ENCODE assay signal across 9 cellular contexts in genomic region chr1:159171254-159171687, GRCh38. TPM values are rescaled to one million over a fixed set of nuclear protein-coding genes. Genes with fewer than 3 reads are reported as not detected.
DNase-seq lines count a peak whose midpoint lies in the region.
"Had no signal": no experiment of that assay in that cellular context is flagged by ENCODE, and none has a peak within 500 bp of the region (broad histone marks: within the 10 kb centered on the region; RNA-seq: fewer than 3 reads in every experiment).

Gene CADM3 (plus strand): TSS chr1:159171615. CDS start chr1:159171766, 151 bp downstream.

- H3K4me3 ChIP-seq in HUES6 (ENCODE audit: low read depth, low read length), result peak within 1 kb of the TSS; percentile 97
- H3K4me3 ChIP-seq in iPS-18a (ENCODE audit: low read length), result peak within 1 kb of the TSS; percentile 90
- H3K4me3 ChIP-seq in skeletal muscle tissue (ENCODE audit: low read length in 3 of 3), result peak within 1 kb of the TSS; percentile 25 to 62 (median 43)

- peak in 53 of 58 donors; percentile 10 to 85 (median 59) for DNase-seq in anterior cingulate cortex (lab: John Stamatoyannopoulos, UW)
- DNase-seq in SKM-1 (lab: John Stamatoyannopoulos, UW; ENCODE audit: unreplicated experiment), result no peak
- no peak for DNase-seq in stimulated activated CD4-positive, alpha-beta T cell treated with anti-CD3 and anti-CD28 coated beads, Interleukin-15, amount 100 ng/mL, for 24 hours
- DNase-seq in central memory CD4-positive, alpha-beta T cell, result no peak
- DNase-seq in NOMO-1 treated with dmso at 0.1 percent for 144 hours (lab: John Stamatoyannopoulos, UW; ENCODE audit: unreplicated experiment), result no peak
- DNase-seq: naive thymus-derived CD8-positive, alpha-beta T cell had no signal

- no peak within 1 kb of the TSS for H3K9ac ChIP-seq in HUES6 (ENCODE audit: low read length)
- peak within 1 kb of the TSS; percentile 23 for H3K9ac ChIP-seq in iPS-18a (ENCODE audit: low read length)
- H3K9ac ChIP-seq in skeletal muscle tissue (ENCODE audit: low read depth in 1 of 3, low read length in 3 of 3), result no peak within 1 kb of the TSS

- H3K27me3 ChIP-seq in HUES6 (ENCODE audit: control insufficient read depth, insufficient read depth, low read length) (peaks cover 73% of the 10 kb centered on the region), iPS-18a (ENCODE audit: control insufficient read depth, insufficient read depth, low read length) (no peaks in the 10 kb centered on the region), skeletal muscle tissue (ENCODE audit: control insufficient read depth in 3 of 3, insufficient read depth in 3 of 3, low read length in 3 of 3) (peaks cover 29 to 43% (median 40%) of the 10 kb centered on the region in 3 donors)

- H3K4me1 ChIP-seq in HUES6 (ENCODE audit: control insufficient read depth, insufficient read depth, low read length) (peaks cover 12% of the 10 kb centered on the region), iPS-18a (ENCODE audit: control insufficient read depth, low read depth, low read length) (peaks cover 5% of the 10 kb centered on the region), skeletal muscle tissue (ENCODE audit: control insufficient read depth in 3 of 3, insufficient read depth in 3 of 3, low read length in 3 of 3) (peaks cover 0 to 4% (median 4%) of the 10 kb centered on the region in 3 donors)

- H3K27ac ChIP-seq in HUES6 (ENCODE audit: low read depth, low read length), result no peak within 1 kb of the TSS
- no peak within 1 kb of the TSS for H3K27ac ChIP-seq in iPS-18a (ENCODE audit: low read length)
- no peak within 1 kb of the TSS for H3K27ac ChIP-seq in skeletal muscle tissue (ENCODE audit: low read depth, low read length)

- H3K36me3 ChIP-seq in HUES6 (ENCODE audit: control insufficient read depth, insufficient read depth, low read length) (no peaks in the 10 kb centered on the region), iPS-18a (ENCODE audit: control insufficient read depth, low read depth, low read length) (no peaks in the 10 kb centered on the region), skeletal muscle tissue (ENCODE audit: control insufficient read depth in 3 of 3, insufficient read depth in 3 of 3, low read length in 3 of 3) (no peaks in the 10 kb centered on the region)

- H3K9me3 ChIP-seq in HUES6 (ENCODE audit: control insufficient read depth, insufficient read depth, low read depth, low read length) (no peaks in the 10 kb centered on the region), iPS-18a (ENCODE audit: control insufficient read depth, low read depth, low read length) (no peaks in the 10 kb centered on the region), skeletal muscle tissue (ENCODE audit: control insufficient read depth in 3 of 3, low read length in 3 of 3) (no peaks in the 10 kb centered on the region)

RNA-seq across cellular contexts. Expression of gene CADM3, which starts in this region (rescaled TPM):
- total RNA-seq in skeletal muscle tissue, result 0.52 TPM
- total RNA-seq: naive thymus-derived CD8-positive, alpha-beta T cell had no signal

Comparison
In these comparisons a context has a peak if more than half of its experiments do, and no peak if none do; other contexts are left out.
1. H3K4me3 ChIP-seq: peak in every context shown above with its lines; median percentile 97 in HUES6; 90 in iPS-18a; 43 in skeletal muscle tissue.
2. DNase-seq: peak in anterior cingulate cortex (53 of 58); none in SKM-1 (single experiment), stimulated activated CD4-positive, alpha-beta T cell treated with anti-CD3 and anti-CD28 coated beads, Interleukin-15, amount 100 ng/mL, for 24 hours (single experiment), central memory CD4-positive, alpha-beta T cell (single experiment) and NOMO-1 treated with dmso at 0.1 percent for 144 hours (single experiment).